ENCODE assay signal across 18 cellular contexts in genomic region chr9:137521405-137521985, GRCh38. TPM values are rescaled to one million over a fixed set of nuclear protein-coding genes. Genes with fewer than 3 reads are reported as not detected.
DNase-seq lines count a peak whose midpoint lies in the region; ATAC-seq and TF ChIP-seq lines count a peak whose summit lies in the region.
"Had no signal": no experiment of that assay in that cellular context is flagged by ENCODE, and none has a peak within 500 bp of the region (broad histone marks: within the 10 kb centered on the region; RNA-seq: fewer than 3 reads in every experiment).

No MANE protein-coding gene starts in this region.

- H3K36me3 ChIP-seq in body of pancreas (replicated peaks in 1 of 2; ENCODE audit: insufficient read depth in 1 of 2, low read depth in 2 of 2): no peaks in the 10 kb centered on the region
- no peaks in the 10 kb centered on the region for H3K36me3 ChIP-seq in osteoblast (ENCODE audit: insufficient read depth, low read length)
- H3K36me3 ChIP-seq: Peyer's patch had no signal

- no peak overlapping the region for H3K4me2 ChIP-seq in osteoblast (ENCODE audit: insufficient read depth, low read length)

- peak overlapping the region; percentile 58 to 73 (median 60) for H3K27ac ChIP-seq in body of pancreas
- H3K27ac ChIP-seq in osteoblast (ENCODE audit: low read depth, low read length): no peak overlapping the region
- H3K27ac ChIP-seq: Peyer's patch had no signal

- no peaks in the 10 kb centered on the region for H3K36me3 Mint-ChIP-seq in activated CD4-positive, alpha-beta T cell treated with anti-CD3 and anti-CD28 coated beads, Interleukin-2, amount 10 ng/mL, durations not matched to agents 24 days and 14 days (ENCODE audit: low read depth)

- no peak for TF ChIP-seq POLR2A in body of pancreas (IDR thresholded peaks at IDR 0.05)

- TF ChIP-seq CTCF in body of pancreas (IDR thresholded peaks at IDR 0.05) (no peak), osteoblast (IDR thresholded peaks at IDR 0.05; ENCODE audit: extremely low read depth, low read depth, low read length) (no peak)

- peaks cover 4% of the 10 kb centered on the region for H3K4me1 Mint-ChIP-seq in activated CD4-positive, alpha-beta T cell treated with anti-CD3 and anti-CD28 coated beads, Interleukin-2, amount 10 ng/mL, durations not matched to agents 24 days and 14 days

- WGBS in body of pancreas, 2 donors: 50 to 63% methylated on average over 8 to 18 of the region's 18 CpGs

- no peak overlapping the region for H2AFZ ChIP-seq in osteoblast (ENCODE audit: low read length)

- no peaks in the 10 kb centered on the region for H3K79me2 ChIP-seq in osteoblast (ENCODE audit: insufficient read depth, low read length)

- H3K4me1 ChIP-seq in body of pancreas: peaks cover 17% of the 10 kb centered on the region
- H3K4me1 ChIP-seq in osteoblast (ENCODE audit: insufficient read depth, low read length): no peaks in the 10 kb centered on the region
- H3K4me1 ChIP-seq: Peyer's patch had no signal

- H3K4me3 Mint-ChIP-seq in activated CD4-positive, alpha-beta T cell treated with anti-CD3 and anti-CD28 coated beads, Interleukin-2, amount 10 ng/mL, durations not matched to agents 24 days and 14 days: no peak overlapping the region
- H3K4me3 Mint-ChIP-seq: CD4-positive, alpha-beta T cell; HFFc6 had no signal

- no peaks in the 10 kb centered on the region for H4K20me1 ChIP-seq in osteoblast (ENCODE audit: insufficient read depth, low read length)

- H3K9me3 ChIP-seq in body of pancreas (no peaks in the 10 kb centered on the region), osteoblast (ENCODE audit: low read depth, low read length) (no peaks in the 10 kb centered on the region)
- H3K9me3 ChIP-seq: Peyer's patch had no signal

- ATAC-seq in body of pancreas: peak; percentile 96
- ATAC-seq: GM12878, K562 had no signal

- H3K4me3 ChIP-seq in body of pancreas: no peak overlapping the region
- no peak overlapping the region for H3K4me3 ChIP-seq in osteoblast (ENCODE audit: insufficient read depth, low read length)
- H3K4me3 ChIP-seq: GM12878, K562, Peyer's patch had no signal

- H3K27ac Mint-ChIP-seq in activated CD4-positive, alpha-beta T cell treated with anti-CD3 and anti-CD28 coated beads, Interleukin-2, amount 10 ng/mL, durations not matched to agents 24 days and 14 days: no peak overlapping the region
- H3K27ac Mint-ChIP-seq: CD4-positive, alpha-beta T cell; HFFc6 had no signal

- no peaks in the 10 kb centered on the region for H3K9me3 Mint-ChIP-seq in activated CD4-positive, alpha-beta T cell treated with anti-CD3 and anti-CD28 coated beads, Interleukin-2, amount 10 ng/mL, durations not matched to agents 24 days and 14 days
- H3K9me3 Mint-ChIP-seq: CD4-positive, alpha-beta T cell; HFFc6 had no signal

- intact Hi-C loops in body of pancreas (cut with DNase I): loop anchor here (10.0 kb wide), 1 partner anchor 237 kb away; no protein-coding TSS in a partner anchor
- intact Hi-C loops in activated CD4-positive, alpha-beta T cell treated with anti-CD3 and anti-CD28 coated beads, Interleukin-2, amount 10 ng/mL, durations not matched to agents 24 days and 14 days (cut with micrococcal nuclease): loop anchor here (10.0 kb wide), 1 partner anchor 227 kb away; no protein-coding TSS in a partner anchor

- DNase-seq in COR-L47 (lab: John Stamatoyannopoulos, UW) (peak; percentile 51), NCI-H2029 treated with DMSO at 0.1 percent for 48 hours (lab: John Stamatoyannopoulos, UW) (peak; percentile 52), body of pancreas (peak; percentile 87 to 94 (median 93)), osteoblast (ENCODE audit: insufficient read length, low spot score, missing footprints) (peak; percentile 51), NCI-H146 treated with DMSO at 0.1 percent for 48 hours (lab: John Stamatoyannopoulos, UW; ENCODE audit: unreplicated experiment) (no peak)
- no peak for DNase-seq in activated CD4-positive, alpha-beta T cell treated with anti-CD3 and anti-CD28 coated beads, Interleukin-2, amount 10 ng/mL, durations not matched to agents 24 days and 14 days
- DNase-seq in stimulated activated CD4-positive, alpha-beta T cell treated with anti-CD3 and anti-CD28 coated beads, Interleukin-12 subunit alpha, Interleukin-12 subunit beta, amount 100 ng/mL, for 4 hours: no peak
- DNase-seq: CD4-positive, alpha-beta T cell; DMS53; EL; HFFc6; NCI-H146; NCI-H526; NK-92 treated with Interleukin-12 subunit alpha and Interleukin-12 subunit beta, amount 100 ng/mL, for 24 hours; Peyer's patch had no signal

- H3K27me3 Mint-ChIP-seq in activated CD4-positive, alpha-beta T cell treated with anti-CD3 and anti-CD28 coated beads, Interleukin-2, amount 10 ng/mL, durations not matched to agents 24 days and 14 days: no peaks in the 10 kb centered on the region
- H3K27me3 Mint-ChIP-seq: CD4-positive, alpha-beta T cell had no signal

- H3K27me3 ChIP-seq in body of pancreas (no peaks in the 10 kb centered on the region), osteoblast (ENCODE audit: insufficient read depth, low read length) (no peaks in the 10 kb centered on the region)
- H3K27me3 ChIP-seq: Peyer's patch had no signal

RNA-seq across cellular contexts. Expression of gene PNPLA7, which starts 28.7 kb away (rescaled TPM):
- 10 to 100 TPM; 16.1 to 27.7 TPM for total RNA-seq in body of pancreas
- total RNA-seq in osteoblast: 1.8 and 2.7 TPM in 2 replicates
- 1.2 and 1.7 TPM in 2 replicates for total RNA-seq in activated CD4-positive, alpha-beta T cell treated with anti-CD3 and anti-CD28 coated beads, Interleukin-2, amount 10 ng/mL, durations not matched to agents 24 days and 14 days
- total RNA-seq: H4 had no signal

RNA-seq across cellular contexts. Expression of gene MRPL41, which starts 30.2 kb away (rescaled TPM):
- total RNA-seq in body of pancreas (10 to 100 TPM; 32.9 to 37.2 TPM), osteoblast (26.2 and 30.4 TPM in 2 replicates)
- 52.8 and 53.9 TPM in 2 replicates for total RNA-seq in activated CD4-positive, alpha-beta T cell treated with anti-CD3 and anti-CD28 coated beads, Interleukin-2, amount 10 ng/mL, durations not matched to agents 24 days and 14 days

RNA-seq across cellular contexts. Expression of gene DPH7, which starts 57.2 kb away (rescaled TPM):
- total RNA-seq in body of pancreas: 10 to 100 TPM; 44.4 to 46.5 TPM
- 20.3 and 26.2 TPM in 2 replicates for total RNA-seq in osteoblast
- 51.7 and 51.9 TPM in 2 replicates for total RNA-seq in activated CD4-positive, alpha-beta T cell treated with anti-CD3 and anti-CD28 coated beads, Interleukin-2, amount 10 ng/mL, durations not matched to agents 24 days and 14 days

Comparison
In these comparisons a context has a peak if more than half of its experiments do, and no peak if none do; other contexts are left out.
1. DNase-seq: peak in COR-L47 (single experiment), NCI-H2029 treated with DMSO at 0.1 percent for 48 hours (single experiment), body of pancreas (4 of 4) and osteoblast (single experiment); none in activated CD4-positive, alpha-beta T cell treated with anti-CD3 and anti-CD28 coated beads, Interleukin-2, amount 10 ng/mL, durations not matched to agents 24 days and 14 days (single experiment), NCI-H146 treated with DMSO at 0.1 percent for 48 hours (single experiment) and stimulated activated CD4-positive, alpha-beta T cell treated with anti-CD3 and anti-CD28 coated beads, Interleukin-12 subunit alpha, Interleukin-12 subunit beta, amount 100 ng/mL, for 4 hours (single experiment).